21 cellular contexts compared by ENCODE assay signal in the genomic region with DNA sequence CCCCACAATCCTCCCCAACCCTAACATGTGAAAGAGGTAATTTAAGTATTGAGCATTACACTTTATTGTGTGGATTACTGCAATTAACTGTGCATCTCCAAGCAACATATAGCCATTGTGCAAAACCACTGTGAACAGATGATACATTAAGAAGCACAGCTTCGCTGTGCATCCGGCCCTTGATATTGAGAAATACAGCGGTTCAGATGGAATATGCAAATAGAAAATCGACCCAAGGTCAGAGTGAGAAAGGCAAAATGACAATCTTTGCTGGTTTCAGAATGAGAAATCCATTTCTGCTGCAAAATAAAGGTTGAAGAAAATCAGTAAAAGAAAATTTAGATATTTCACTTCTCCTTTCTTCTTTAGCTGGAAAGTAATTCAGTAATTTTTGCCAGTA.
A peak's percentile ranks its signal among the peaks of the same experiment; 100 is the strongest.
DNase-seq lines count a peak whose midpoint lies in the region; ATAC-seq lines count a peak whose summit lies in the region.
"Had no signal": no experiment of that assay in that cellular context is flagged by ENCODE, and none has a peak within 500 bp of the region (broad histone marks: within the 10 kb centered on the region; RNA-seq: fewer than 3 reads in every experiment).

No MANE protein-coding gene starts in this region.

- peaks cover 5% of the 10 kb centered on the region for H3K9me3 Mint-ChIP-seq in stimulated activated memory B cell treated with anti-CD40 and anti-IgM and Interleukin-4, amounts not matched to agents 10 μg/mL and 1 μg/mL and 100 μg/mL, for 72 hours
- H3K9me3 Mint-ChIP-seq in stimulated activated naive CD8-positive, alpha-beta T cell treated with anti-CD3 and anti-CD28 coated beads, Interleukin-15, amount 100 ng/mL, for 72 hours: peaks cover 0 to 6% of the 10 kb centered on the region in 2 donors

- no peaks in the 10 kb centered on the region for H3K4me1 Mint-ChIP-seq in stimulated activated memory B cell treated with anti-CD40 and anti-IgM and Interleukin-4, amounts not matched to agents 10 μg/mL and 1 μg/mL and 100 μg/mL, for 72 hours
- no peaks in the 10 kb centered on the region for H3K4me1 Mint-ChIP-seq in stimulated activated naive CD8-positive, alpha-beta T cell treated with anti-CD3 and anti-CD28 coated beads, Interleukin-15, amount 100 ng/mL, for 72 hours
- H3K4me1 Mint-ChIP-seq: GM23338 had no signal

- peak; percentile 13 for DNase-seq in DMS 273 (lab: John Stamatoyannopoulos, UW; ENCODE audit: unreplicated experiment)
- DNase-seq in DMS 273 treated with DMSO at 0.1 percent for 48 hours (lab: John Stamatoyannopoulos, UW): no peak
- DNase-seq in stimulated activated naive CD8-positive, alpha-beta T cell treated with anti-CD3 and anti-CD28 coated beads, Interleukin-15, amount 100 ng/mL, for 72 hours: no peak
- DNase-seq: BE2C; CD4-positive, alpha-beta T cell; MV-4-11; NCI-H1417; NCI-H187 treated with DMSO at 0.1 percent for 48 hours; NCI-H446; NCI-H82; SHP77 treated with DMSO at 0.1 percent for 48 hours; T-helper 1 cell; T1000 had no signal

- no peak overlapping the region for H3K27ac Mint-ChIP-seq in stimulated activated memory B cell treated with anti-CD40 and anti-IgM and Interleukin-4, amounts not matched to agents 10 μg/mL and 1 μg/mL and 100 μg/mL, for 72 hours
- H3K27ac Mint-ChIP-seq in stimulated activated naive CD8-positive, alpha-beta T cell treated with anti-CD3 and anti-CD28 coated beads, Interleukin-15, amount 100 ng/mL, for 72 hours: no peak overlapping the region
- H3K27ac Mint-ChIP-seq: CD4-positive, alpha-beta T cell; GM23338 had no signal

- no peaks in the 10 kb centered on the region for H3K27me3 Mint-ChIP-seq in stimulated activated memory B cell treated with anti-CD40 and anti-IgM and Interleukin-4, amounts not matched to agents 10 μg/mL and 1 μg/mL and 100 μg/mL, for 72 hours
- H3K27me3 Mint-ChIP-seq in stimulated activated naive CD8-positive, alpha-beta T cell treated with anti-CD3 and anti-CD28 coated beads, Interleukin-15, amount 100 ng/mL, for 72 hours: no peaks in the 10 kb centered on the region
- H3K27me3 Mint-ChIP-seq: CD4-positive, alpha-beta T cell had no signal

- H3K36me3 Mint-ChIP-seq in stimulated activated memory B cell treated with anti-CD40 and anti-IgM and Interleukin-4, amounts not matched to agents 10 μg/mL and 1 μg/mL and 100 μg/mL, for 72 hours: no peaks in the 10 kb centered on the region

- peak; percentile 54 for ATAC-seq in GM21723 (IDR thresholded peaks at IDR 0.05; ENCODE audit: unreplicated experiment)
- peak; percentile 83 for ATAC-seq in HG03457 (IDR thresholded peaks at IDR 0.05; ENCODE audit: unreplicated experiment)
- peak; percentile 61 for ATAC-seq in stimulated activated memory B cell treated with anti-CD40 and anti-IgM and Interleukin-4, amounts not matched to agents 10 μg/mL and 1 μg/mL and 100 μg/mL, for 72 hours
- ATAC-seq in GM18868 (IDR thresholded peaks at IDR 0.05; ENCODE audit: unreplicated experiment): no peak
- no peak for ATAC-seq in GM18520 (IDR thresholded peaks at IDR 0.05; ENCODE audit: unreplicated experiment)
- ATAC-seq in stimulated activated naive CD8-positive, alpha-beta T cell treated with anti-CD3 and anti-CD28 coated beads, Interleukin-15, amount 100 ng/mL, for 72 hours: no peak
- ATAC-seq: GM23338, HCT116, SK-N-SH treated with all-trans-retinoic acid at 6 μM for 48 hours had no signal

- H3K4me3 Mint-ChIP-seq in stimulated activated memory B cell treated with anti-CD40 and anti-IgM and Interleukin-4, amounts not matched to agents 10 μg/mL and 1 μg/mL and 100 μg/mL, for 72 hours: no peak overlapping the region
- no peak overlapping the region for H3K4me3 Mint-ChIP-seq in stimulated activated naive CD8-positive, alpha-beta T cell treated with anti-CD3 and anti-CD28 coated beads, Interleukin-15, amount 100 ng/mL, for 72 hours
- H3K4me3 Mint-ChIP-seq: CD4-positive, alpha-beta T cell; GM23338 had no signal

Comparison
In these comparisons a context has a peak if more than half of its experiments do, and no peak if none do; other contexts are left out.
1. ATAC-seq: peak in GM21723 (single experiment), HG03457 (single experiment) and stimulated activated memory B cell treated with anti-CD40 and anti-IgM and Interleukin-4, amounts not matched to agents 10 μg/mL and 1 μg/mL and 100 μg/mL, for 72 hours (single experiment); none in GM18868 (single experiment), GM18520 (single experiment) and stimulated activated naive CD8-positive, alpha-beta T cell treated with anti-CD3 and anti-CD28 coated beads, Interleukin-15, amount 100 ng/mL, for 72 hours (single experiment).